Comparison of ENCODE assay signal across 20 cellular contexts in the genomic region with DNA sequence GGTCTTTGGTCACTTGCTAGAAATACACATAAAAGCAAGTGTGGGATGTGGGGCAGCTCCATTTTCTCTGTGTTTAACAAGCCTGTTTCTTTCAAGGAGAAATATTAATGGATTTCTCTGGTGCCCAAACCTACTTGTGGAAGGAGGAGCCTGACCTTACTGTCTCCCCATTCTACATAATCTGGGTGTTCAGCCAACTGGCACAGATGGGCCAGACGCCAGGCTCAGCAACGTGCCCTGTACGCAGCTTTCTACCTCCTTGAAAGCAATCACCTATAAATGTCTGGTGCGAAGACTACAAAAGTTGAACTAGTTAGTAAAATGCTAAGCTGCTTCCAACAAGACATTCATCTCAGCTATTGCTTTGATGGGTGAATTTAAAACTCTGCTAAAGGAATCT. TPM values are rescaled to one million over a fixed set of nuclear protein-coding genes. Genes with fewer than 3 reads are reported as not detected.
DNase-seq lines count a peak whose midpoint lies in the region; ATAC-seq, FAIRE-seq and TF ChIP-seq lines count a peak whose summit lies in the region.
"Had no signal": no experiment of that assay in that cellular context is flagged by ENCODE, and none has a peak within 500 bp of the region (broad histone marks: within the 10 kb centered on the region; RNA-seq: fewer than 3 reads in every experiment).

No MANE protein-coding gene starts in this region.

- TF ChIP-seq CTCF in keratinocyte (optimal IDR thresholded peaks at IDR 0.05 in 1 of 3, IDR thresholded peaks at IDR 0.05 in 1 of 3, conservative IDR thresholded peaks at IDR 0.05 in 1 of 3; ENCODE audit: extremely low read depth in 1 of 3, insufficient read depth in 2 of 3, low read length in 3 of 3) = no peak
- no peak for TF ChIP-seq CTCF in thyroid gland (IDR thresholded peaks at IDR 0.05)

- H3K4me3 ChIP-seq in keratinocyte (ENCODE audit: control insufficient read depth in 2 of 3, extremely low read depth in 1 of 3, insufficient read depth in 2 of 3, low read depth in 1 of 3, low read length in 3 of 3) (no peak overlapping the region), thyroid gland (replicated peaks in 1 of 3) (no peak overlapping the region)
- H3K4me3 ChIP-seq: A549 had no signal

- no peak overlapping the region for H3K9ac ChIP-seq in keratinocyte (ENCODE audit: control insufficient read depth, extremely low read depth, insufficient read depth, low read length)
- H3K9ac ChIP-seq: KMS-11 had no signal

- FAIRE-seq in keratinocyte (lab: Jason Lieb, UNC) = no peak
- FAIRE-seq: A549 had no signal

- no peaks in the 10 kb centered on the region for H3K9me1 ChIP-seq in keratinocyte (ENCODE audit: control insufficient read depth, extremely low read depth, insufficient read depth, low read length)

- ATAC-seq in HG03439 (IDR thresholded peaks at IDR 0.05; ENCODE audit: unreplicated experiment) = no peak
- ATAC-seq: A549, Panc1, Right ventricle myocardium inferior had no signal

- H3K27me3 ChIP-seq in keratinocyte (ENCODE audit: control insufficient read depth, extremely low read depth, insufficient read depth, low read length) (no peaks in the 10 kb centered on the region), thyroid gland (no peaks in the 10 kb centered on the region)

- 39 to 66% methylated on average over 4 of the region's 4 CpGs for WGBS in thyroid gland, 2 donors

- H3K9me3 ChIP-seq in keratinocyte (ENCODE audit: control insufficient read depth, low read depth, low read length) = peaks cover 2% of the 10 kb centered on the region
- H3K9me3 ChIP-seq in thyroid gland = no peaks in the 10 kb centered on the region
- H3K9me3 ChIP-seq: A549 had no signal

- H3K79me2 ChIP-seq in keratinocyte (ENCODE audit: control insufficient read depth, insufficient read depth, low read length) = no peaks in the 10 kb centered on the region

- H3K27ac ChIP-seq in keratinocyte (ENCODE audit: control insufficient read depth, insufficient read depth, low read length) (no peak overlapping the region), thyroid gland (peak overlapping the region in 1 of 3 donors; percentile 19)
- H3K27ac ChIP-seq: A549, KMS-11 had no signal

- DNase-seq in NCI-H2227 treated with DMSO at 0.1 percent for 48 hours (lab: John Stamatoyannopoulos, UW) (peak; percentile 24), NCI-H2227 (lab: John Stamatoyannopoulos, UW; ENCODE audit: unreplicated experiment) (no peak), NCI-H1694 treated with DMSO at 0.1 percent for 48 hours (lab: John Stamatoyannopoulos, UW) (peak; percentile 53), keratinocyte (ENCODE audit: low read depth, low spot score) (no peak), thyroid gland (peak; percentile 47 to 68), NCI-H2107 (lab: John Stamatoyannopoulos, UW) (no peak)
- DNase-seq: C1 segment of cervical spinal cord, DMS153, EL, H7, NCI-H1048, NCI-H2029, NCI-H345, NCI-H526 treated with DMSO at 0.1 percent for 48 hours had no signal

- no peak for TF ChIP-seq POLR2A in thyroid gland (IDR thresholded peaks at IDR 0.05)

- dilution Hi-C loops in keratinocyte (cut with MboI; ENCODE audit: extremely low pct_ligation_motif_present, low sequenced_read_pairs) = no loop called here

- peak overlapping the region; percentile 26 for H3K4me2 ChIP-seq in keratinocyte (ENCODE audit: control insufficient read depth, extremely low read depth, insufficient read depth, low read depth, low read length)
- H3K4me2 ChIP-seq: A549, KMS-11 had no signal

- peaks cover 40% of the 10 kb centered on the region for H3K4me1 ChIP-seq in keratinocyte (ENCODE audit: control insufficient read depth, extremely low read depth, insufficient read depth, low read length)
- H3K4me1 ChIP-seq in thyroid gland = peaks cover 3 to 14% of the 10 kb centered on the region in 2 donors

- no peaks in the 10 kb centered on the region for H3K36me3 ChIP-seq in keratinocyte (ENCODE audit: control insufficient read depth in 2 of 2, extremely low read depth in 1 of 2, insufficient read depth in 2 of 2, low read length in 2 of 2)
- H3K36me3 ChIP-seq in thyroid gland = no peaks in the 10 kb centered on the region

- H4K20me1 ChIP-seq in keratinocyte (ENCODE audit: control insufficient read depth, extremely low read depth, insufficient read depth, low read length) = no peaks in the 10 kb centered on the region

- intact Hi-C loops in thyroid gland (cut with DNase I) = no loop called here

- H2AFZ ChIP-seq in keratinocyte (ENCODE audit: control insufficient read depth, low read length) = peak overlapping the region; percentile 31

RNA-seq across cellular contexts. Expression of gene MYO3B, which starts 33.2 kb away (rescaled TPM):
- polyA plus RNA-seq in keratinocyte = 3.1 to 7.6 TPM (median 4.4 TPM) in 3 replicates
- 1.5 TPM for polyA plus RNA-seq in keratinocyte (2011; ENCODE audit: low read depth)
- 2.9 and 4.8 TPM in 2 replicates for polyA plus RNA-seq in keratinocyte (2011; cell fraction: cytosol; rRNA removed)
- polyA plus RNA-seq in keratinocyte (2011; cell fraction: nucleus; rRNA removed) = 7.7 and 8.6 TPM in 2 replicates
- polyA plus RNA-seq in keratinocyte (2012; ENCODE audit: low replicate concordance) = 2.4 and 2.5 TPM in 2 replicates
- polyA minus RNA-seq in keratinocyte = 2.1 to 17.5 TPM (median 16.9 TPM) in 3 replicates
- polyA minus RNA-seq in keratinocyte (2011; cell fraction: cytosol; rRNA and poly(A)+ RNA removed) = 4.4 TPM
- polyA minus RNA-seq in keratinocyte (2011; cell fraction: nucleus; rRNA and poly(A)+ RNA removed) = 15.6 and 36.9 TPM in 2 replicates
- total RNA-seq in thyroid gland = 1 to 10 TPM; 6.0 to 7.4 (median 7.2) TPM
- total RNA-seq: MCF 10A, Right ventricle myocardium inferior had no signal

Comparison
In these comparisons a context has a peak if more than half of its experiments do, and no peak if none do; other contexts are left out.
1. DNase-seq: peak in NCI-H2227 treated with DMSO at 0.1 percent for 48 hours (single experiment), NCI-H1694 treated with DMSO at 0.1 percent for 48 hours (single experiment) and thyroid gland (2 of 2); none in NCI-H2227 (single experiment), keratinocyte (single experiment) and NCI-H2107 (single experiment).